ENCODE assay signal across 8 cellular contexts in the genomic region with DNA sequence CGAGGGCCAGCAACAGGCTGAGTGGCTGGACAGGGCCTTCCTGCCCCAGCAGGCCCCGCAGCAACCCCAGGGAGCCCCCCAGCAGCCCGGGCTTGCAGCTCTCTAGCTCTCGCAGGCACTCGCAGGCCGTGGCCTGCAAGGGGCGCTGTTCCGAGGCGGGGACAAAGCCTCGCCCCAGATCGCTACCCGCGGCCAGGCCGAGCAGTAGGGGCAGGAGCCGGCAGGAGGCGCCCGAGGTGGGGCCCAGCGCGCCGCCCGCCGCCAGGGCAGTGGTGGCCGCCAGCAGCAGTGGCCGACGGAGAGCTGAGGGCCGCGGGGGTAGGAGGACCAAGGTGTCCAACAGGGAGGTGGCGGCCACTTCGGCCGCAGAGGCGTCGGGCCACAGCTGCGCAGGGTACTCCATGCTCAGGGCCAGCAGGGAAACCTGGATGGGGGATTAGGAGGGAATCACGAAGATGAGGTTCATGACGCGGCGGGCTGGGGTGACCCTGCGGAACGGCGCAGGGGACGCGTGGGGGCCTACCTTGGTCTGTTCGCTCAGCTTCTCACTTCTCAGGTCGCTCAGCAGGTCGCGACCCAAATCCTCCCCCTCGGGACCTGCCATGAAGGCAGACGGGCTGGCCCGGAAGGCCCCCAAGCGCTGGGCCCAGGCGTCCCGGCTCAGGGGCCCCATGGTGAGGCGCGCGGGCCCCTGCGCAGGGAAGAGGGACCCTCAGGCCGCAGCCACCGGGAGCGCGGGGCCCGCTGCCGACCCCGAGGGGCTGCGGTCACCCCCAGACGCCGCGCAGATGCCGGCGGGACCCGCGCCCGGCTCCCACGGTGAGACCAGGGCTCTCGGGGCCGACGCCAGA. TPM values are rescaled to one million over a fixed set of nuclear protein-coding genes. Genes with fewer than 3 reads are reported as not detected.
A peak's percentile ranks its signal among the peaks of the same experiment; 100 is the strongest.
DNase-seq lines count a peak whose midpoint lies in the region; ATAC-seq and TF ChIP-seq lines count a peak whose summit lies in the region.

No MANE protein-coding gene starts in this region.

- no peaks in the 10 kb centered on the region for H3K9me3 ChIP-seq in Caco-2
- peaks cover 7% of the 10 kb centered on the region; the same call in 1 of the 2 replicates for H3K9me3 ChIP-seq in SJSA1 (replicated peaks)
- no peaks in the 10 kb centered on the region for H3K9me3 ChIP-seq in gastroesophageal sphincter

- H3K9me3 Mint-ChIP-seq in Caco-2 (ENCODE audit: unreplicated experiment) = no peaks in the 10 kb centered on the region

- peak overlapping the region; percentile 75 for H3K27ac Mint-ChIP-seq in Caco-2 (ENCODE audit: unreplicated experiment)

- DNase-seq in Caco-2 = peak; percentile 66 to 82
- DNase-seq in GM20000 (ENCODE audit: low spot score) = peak; percentile 95
- DNase-seq in HuH-7 (ENCODE audit: low spot score) = peak; percentile 81
- DNase-seq in SJSA1 (ENCODE audit: low read depth in 1 of 2, low spot score in 2 of 2) = peak; percentile 94 to 95
- peak; percentile 81 for DNase-seq in activated naive CD4-positive, alpha-beta T cell treated with Interleukin-2 at 50 U/mL for 16 hours
- peak; percentile 13 for DNase-seq in non-pigmented ciliary epithelial cell (ENCODE audit: low read depth)
- DNase-seq in substantia nigra (lab: John Stamatoyannopoulos, UW) = peak in 44 of 49 donors; percentile 21 to 85 (median 54)

- POLR2A ChIA-PET in Caco-2 (lab: Charles Lee) = interaction anchor here (0.7 to 2.0 kb wide), 4 partner anchors 24 to 78 kb away, joined by 3 to 9 read pairs (median 4); partner anchors contain the start of genes CFL1 and KAT5

- H3K27me3 ChIP-seq in Caco-2 (replicated peaks; ENCODE audit: control insufficient read depth, insufficient read depth, low read length) (no peaks in the 10 kb centered on the region), SJSA1 (replicated peaks) (peaks cover 8% of the 10 kb centered on the region), gastroesophageal sphincter (peaks cover 14% of the 10 kb centered on the region)

- H3K27me3 Mint-ChIP-seq in Caco-2 (ENCODE audit: insufficient read depth, unreplicated experiment) = no peaks in the 10 kb centered on the region

- peaks cover 26% of the 10 kb centered on the region for H3K36me3 Mint-ChIP-seq in Caco-2 (ENCODE audit: insufficient read depth, unreplicated experiment)

- WGBS in gastroesophageal sphincter (ENCODE audit: low coverage in 1 of 2), 2 donors = 7% methylated on average over 3 of the region's 76 CpGs; no CpG with 5 or more reads in 1 of the 2 donors

- no peaks in the 10 kb centered on the region; the same call in none of the 2 replicates for H3K36me3 ChIP-seq in Caco-2 (ENCODE audit: control insufficient read depth, insufficient read depth, low read length)
- H3K36me3 ChIP-seq in SJSA1 = peaks cover 56% of the 10 kb centered on the region
- H3K36me3 ChIP-seq in gastroesophageal sphincter = peaks cover 0 to 32% of the 10 kb centered on the region in 2 donors

- H3K27ac ChIP-seq in SJSA1 = peak overlapping the region; percentile 76
- H3K27ac ChIP-seq in gastroesophageal sphincter = peak overlapping the region; percentile 0 to 87 (median 79)
- H3K27ac ChIP-seq in substantia nigra (ENCODE audit: low read depth, low read length, poor library complexity, severe bottlenecking) = peak overlapping the region; percentile 67

- peak overlapping the region; percentile 91 for H3K4me3 Mint-ChIP-seq in Caco-2 (ENCODE audit: unreplicated experiment)

- TSS peak; percentile 10 for BruUV-seq in Caco-2 (replicated peaks; lab: Mats Ljungman, UMichigan)

- intact Hi-C loops in Caco-2 (cut with micrococcal nuclease; ENCODE audit: unreplicated experiment) = loop anchor here (2.0 kb wide), 2 partner anchors 37 to 67 kb away; partner anchors contain the start of gene KAT5

- H3K4me1 Mint-ChIP-seq in Caco-2 (ENCODE audit: low read depth, unreplicated experiment) = peaks cover 8% of the 10 kb centered on the region

- TF ChIP-seq POLR2A in gastroesophageal sphincter (IDR thresholded peaks at IDR 0.05) = peak; percentile 27 to 37

- TF ChIP-seq CTCF in Caco-2 (IDR thresholded peaks at IDR 0.05; ENCODE audit: insufficient read depth in 1 of 2, low read depth in 1 of 2, low read length in 1 of 2, severe bottlenecking in 1 of 2, unreplicated experiment in 1 of 2) = peak; percentile 54 to 71
- TF ChIP-seq CTCF in GM20000 (IDR thresholded peaks at IDR 0.05; ENCODE audit: extremely low read depth, missing control alignments) = peak; percentile 99
- TF ChIP-seq CTCF in gastroesophageal sphincter (IDR thresholded peaks at IDR 0.05) = peak in 3 of 4 experiments; percentile 95 to 97 (median 97)

- H3K4me3 ChIP-seq in Caco-2 (ENCODE audit: low read depth, low read length) (peak overlapping the region; percentile 56), SJSA1 (peak overlapping the region; percentile 95), gastroesophageal sphincter (peak overlapping the region; percentile 75 to 98)

- TF ChIP-seq EP300 in gastroesophageal sphincter (IDR thresholded peaks at IDR 0.05) = no peak

- peak; percentile 78 for ATAC-seq in gastroesophageal sphincter

- H3K4me1 ChIP-seq in Caco-2 (peaks cover 16% of the 10 kb centered on the region), SJSA1 (replicated peaks) (peaks cover 25% of the 10 kb centered on the region), gastroesophageal sphincter (peaks cover 0 to 53% (median 12%) of the 10 kb centered on the region in 3 donors)

- CTCF ChIA-PET in Caco-2 (lab: Charles Lee) = interaction anchor here (0.6 to 3.0 kb wide), 23 partner anchors 9 to 165 kb away, joined by 3 to 23 read pairs (median 3); partner anchors contain the start of genes CFL1, FIBP, KAT5 and MUS81

RNA-seq across cellular contexts. Expression of gene AP5B1, which starts 0.6 kb away (rescaled TPM):
- total RNA-seq in Caco-2 (2022) (18.2 and 19.3 TPM in 2 replicates), gastroesophageal sphincter (10 to 100 TPM; 11.2 to 23.4 (median 15.7) TPM)
- 30.4 and 33.4 TPM in 2 replicates for total RNA-seq in SJSA1 (2014; rRNA removed; shearing (Covaris generic))

RNA-seq across cellular contexts. Expression of gene OVOL1, which starts 6.7 kb away (rescaled TPM):
- total RNA-seq in Caco-2 (2022) (19.5 and 21.2 TPM in 2 replicates), gastroesophageal sphincter (under 1 TPM in 1 of 4 donors, not detected in 3; 0.62 TPM)
- not detected in 2 replicates for total RNA-seq in SJSA1 (2014; rRNA removed; shearing (Covaris generic))

RNA-seq across cellular contexts. Expression of gene SNX32, which starts 53.6 kb away (rescaled TPM):
- total RNA-seq in Caco-2 (2022) (not detected in 2 replicates), gastroesophageal sphincter (under 1 TPM in 1 of 4 donors, not detected in 3; 0.13 TPM)
- total RNA-seq in SJSA1 (2014; rRNA removed; shearing (Covaris generic)) = 0.16 TPM in 1 of 2 replicates, not detected in the other

RNA-seq across cellular contexts. Expression of gene RNASEH2C, which starts 59.5 kb away (rescaled TPM):
- 66.7 and 76.4 TPM in 2 replicates for total RNA-seq in Caco-2 (2022)
- total RNA-seq in SJSA1 (2014; rRNA removed; shearing (Covaris generic)) = 168 and 170 TPM in 2 replicates
- total RNA-seq in gastroesophageal sphincter = 100 to 1,000 TPM in 2 of 4 donors, 10 to 100 TPM in 2; 69.0 to 196 (median 96.3) TPM

Comparison
In these comparisons a context has a peak if more than half of its experiments do, and no peak if none do; other contexts are left out.
1. Peak in every context shown above with its lines: DNase-seq, ATAC-seq, H3K4me3 ChIP-seq and H3K27ac ChIP-seq.
2. DNase-seq: peak in every context shown above with its lines; median percentile 95 in GM20000; 94 in SJSA1; 81 in HuH-7; 81 in activated naive CD4-positive, alpha-beta T cell treated with Interleukin-2 at 50 U/mL for 16 hours; 74 in Caco-2; 54 in substantia nigra; 13 in non-pigmented ciliary epithelial cell.
3. RNA of gene OVOL1, which starts 6.7 kb away (total RNA-seq): 19.5 to 21.2 TPM in Caco-2; 0.62 TPM in gastroesophageal sphincter and not detected in SJSA1; every median in the first group is over 10 times any median in the second.